22 cellular contexts compared by ENCODE assay signal in the genomic region with DNA sequence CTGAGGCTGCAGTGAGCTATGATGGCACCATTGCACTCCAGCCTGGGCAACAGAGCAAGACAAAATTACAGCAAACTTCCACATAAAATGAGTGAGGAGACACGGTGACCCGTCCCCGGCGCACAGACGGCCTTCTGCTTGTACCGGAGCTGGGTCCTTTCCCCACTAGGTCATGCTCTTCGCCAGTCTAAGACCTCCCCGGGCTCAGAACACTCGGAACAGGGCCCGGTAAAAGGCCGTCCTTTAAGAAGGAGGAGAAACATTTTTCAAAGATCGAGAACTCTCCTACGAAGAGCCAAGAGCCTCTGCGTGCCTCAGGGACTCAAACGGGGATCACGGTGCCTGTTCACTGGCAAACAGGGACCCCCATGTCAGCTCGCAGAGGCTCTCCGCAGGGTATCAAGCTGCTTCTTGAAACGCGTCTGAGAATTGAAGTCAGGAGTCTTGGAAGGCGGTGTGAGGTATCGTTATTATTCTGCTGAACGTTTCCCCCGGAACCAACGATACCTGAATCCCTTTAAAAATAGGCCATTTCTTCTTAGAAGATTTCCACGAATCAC.
"Had no signal": no experiment of that assay in that cellular context is flagged by ENCODE, and none has a peak within 500 bp of the region (broad histone marks: within the 10 kb centered on the region; RNA-seq: fewer than 3 reads in every experiment).

No MANE protein-coding gene starts in this region.

- H3K27me3 Mint-ChIP-seq: activated B cell treated with CpG ODN at 0.5 μM for 24 hours; central memory CD8-positive, alpha-beta T cell; stimulated activated memory B cell treated with anti-CD40 and anti-IgM and Interleukin-4, amounts not matched to agents 10 μg/mL and 1 μg/mL and 100 μg/mL, for 72 hours had no signal

- H3K27ac Mint-ChIP-seq: activated B cell treated with CpG ODN at 0.5 μM for 24 hours; activated T-helper 1 cell treated with anti-CD3 and anti-CD28 coated beads, Interleukin-12 subunit alpha, Interleukin-12 subunit beta, Interleukin-2, Interleukin-4 antibody, amounts not matched to agents 30 ng/mL and 10 ng/mL and 1 ng/mL, durations not matched to agents 14 hours and 24 hours and 36 hours; stimulated activated memory B cell treated with anti-CD40 and anti-IgM and Interleukin-4, amounts not matched to agents 10 μg/mL and 1 μg/mL and 100 μg/mL, for 72 hours; T-helper 1 cell treated with Interleukin-12 subunit alpha and Interleukin-12 subunit beta and Interleukin-4 antibody, amounts not matched to agents 30 μg/mL and 1 μg/mL, for 36 hours had no signal

- H3K36me3 ChIP-seq: brain microvascular endothelial cell, colonic mucosa, gastrocnemius medialis, heart left ventricle, neutrophil, pancreas, right lobe of liver, SJSA1, thyroid gland, vagina had no signal

- H3K4me3 Mint-ChIP-seq: activated B cell treated with CpG ODN at 0.5 μM for 24 hours; activated T-helper 1 cell treated with anti-CD3 and anti-CD28 coated beads, Interleukin-12 subunit alpha, Interleukin-12 subunit beta, Interleukin-2, Interleukin-4 antibody, amounts not matched to agents 30 ng/mL and 10 ng/mL and 1 ng/mL, durations not matched to agents 14 hours and 24 hours and 36 hours; central memory CD8-positive, alpha-beta T cell; stimulated activated memory B cell treated with anti-CD40 and anti-IgM and Interleukin-4, amounts not matched to agents 10 μg/mL and 1 μg/mL and 100 μg/mL, for 72 hours; T-helper 1 cell treated with Interleukin-12 subunit alpha and Interleukin-12 subunit beta and Interleukin-4 antibody, amounts not matched to agents 30 μg/mL and 1 μg/mL, for 36 hours had no signal

- H3K27me3 ChIP-seq: brain microvascular endothelial cell, colonic mucosa, gastrocnemius medialis, neutrophil, pancreas, right lobe of liver, SJSA1, thyroid gland, vagina had no signal

- ATAC-seq: gastrocnemius medialis; heart left ventricle; left ventricle myocardium superior; pancreas; right lobe of liver; stimulated activated memory B cell treated with anti-CD40 and anti-IgM and Interleukin-4, amounts not matched to agents 10 μg/mL and 1 μg/mL and 100 μg/mL, for 72 hours had no signal

- H3K27ac ChIP-seq: brain microvascular endothelial cell, colonic mucosa, gastrocnemius medialis, heart left ventricle, neutrophil, pancreas, right lobe of liver, SJSA1, thyroid gland, vagina had no signal

- H3K9me3 Mint-ChIP-seq: activated B cell treated with CpG ODN at 0.5 μM for 24 hours; activated T-helper 1 cell treated with anti-CD3 and anti-CD28 coated beads, Interleukin-12 subunit alpha, Interleukin-12 subunit beta, Interleukin-2, Interleukin-4 antibody, amounts not matched to agents 30 ng/mL and 10 ng/mL and 1 ng/mL, durations not matched to agents 14 hours and 24 hours and 36 hours; central memory CD8-positive, alpha-beta T cell; T-helper 1 cell treated with Interleukin-12 subunit alpha and Interleukin-12 subunit beta and Interleukin-4 antibody, amounts not matched to agents 30 μg/mL and 1 μg/mL, for 36 hours had no signal

- DNase-seq: activated B cell treated with CpG ODN at 0.5 μM for 24 hours; activated CD4-positive, alpha-beta T cell treated with anti-CD3 and anti-CD28 coated beads for 48 hours; brain microvascular endothelial cell; colonic mucosa; erythroblast; gastrocnemius medialis; heart left ventricle; kidney glomerular epithelial cell; left ventricle myocardium superior; right lobe of liver; small intestine; stimulated activated CD4-positive, alpha-beta T cell treated with anti-CD3 and anti-CD28 coated beads, Interleukin-15, amount 100 ng/mL, for 24 hours; stimulated activated CD4-positive, alpha-beta T cell treated with anti-CD3 and anti-CD28 coated beads, Interleukin-2, amount 100 ng/mL, for 48 hours; thyroid gland had no signal

- H3K4me1 ChIP-seq: colonic mucosa, gastrocnemius medialis, heart left ventricle, pancreas, right lobe of liver, thyroid gland, vagina had no signal

- H3K4me3 ChIP-seq: colonic mucosa, gastrocnemius medialis, heart left ventricle, pancreas, right lobe of liver, SJSA1, thyroid gland, vagina had no signal

- H3K9me3 ChIP-seq: colonic mucosa, gastrocnemius medialis, heart left ventricle, neutrophil, pancreas, right lobe of liver, SJSA1, thyroid gland, vagina had no signal
